Comparison of ENCODE assay signal across 1 cellular context in the genomic region with DNA sequence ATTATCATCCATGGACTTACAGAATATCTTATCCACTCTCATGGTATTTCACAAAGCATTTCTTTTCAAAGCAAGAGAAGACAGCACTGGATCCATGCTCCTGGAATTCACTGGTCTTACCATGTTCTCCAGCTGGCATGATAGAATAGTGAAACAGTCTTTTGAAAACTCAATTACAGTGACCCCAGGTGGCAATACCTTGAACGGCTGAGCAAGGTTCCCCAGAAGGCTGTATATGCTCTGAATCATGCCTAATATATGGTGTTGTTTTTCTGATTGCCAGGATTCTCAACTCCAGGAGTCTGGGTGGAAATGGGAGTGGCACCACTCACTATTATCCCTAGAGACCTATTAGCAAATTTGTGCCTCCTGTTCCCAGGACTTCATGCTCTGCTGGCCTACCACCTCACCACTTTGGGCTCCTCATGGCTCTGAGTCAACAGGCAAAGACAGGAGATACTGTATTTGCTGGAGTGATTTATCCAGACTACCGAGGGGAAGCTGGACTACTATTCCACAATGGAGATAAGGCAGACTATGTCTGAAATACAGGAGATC.
TF ChIP-seq lines count a peak whose summit lies in the region.

No MANE protein-coding gene starts in this region.

TF ChIP-seq in GM23338, 12 proteins besides CTCF, POLR2A, EP300 and RAD21 (continued from another document):
- TF ChIP-seq, protein P1, sequence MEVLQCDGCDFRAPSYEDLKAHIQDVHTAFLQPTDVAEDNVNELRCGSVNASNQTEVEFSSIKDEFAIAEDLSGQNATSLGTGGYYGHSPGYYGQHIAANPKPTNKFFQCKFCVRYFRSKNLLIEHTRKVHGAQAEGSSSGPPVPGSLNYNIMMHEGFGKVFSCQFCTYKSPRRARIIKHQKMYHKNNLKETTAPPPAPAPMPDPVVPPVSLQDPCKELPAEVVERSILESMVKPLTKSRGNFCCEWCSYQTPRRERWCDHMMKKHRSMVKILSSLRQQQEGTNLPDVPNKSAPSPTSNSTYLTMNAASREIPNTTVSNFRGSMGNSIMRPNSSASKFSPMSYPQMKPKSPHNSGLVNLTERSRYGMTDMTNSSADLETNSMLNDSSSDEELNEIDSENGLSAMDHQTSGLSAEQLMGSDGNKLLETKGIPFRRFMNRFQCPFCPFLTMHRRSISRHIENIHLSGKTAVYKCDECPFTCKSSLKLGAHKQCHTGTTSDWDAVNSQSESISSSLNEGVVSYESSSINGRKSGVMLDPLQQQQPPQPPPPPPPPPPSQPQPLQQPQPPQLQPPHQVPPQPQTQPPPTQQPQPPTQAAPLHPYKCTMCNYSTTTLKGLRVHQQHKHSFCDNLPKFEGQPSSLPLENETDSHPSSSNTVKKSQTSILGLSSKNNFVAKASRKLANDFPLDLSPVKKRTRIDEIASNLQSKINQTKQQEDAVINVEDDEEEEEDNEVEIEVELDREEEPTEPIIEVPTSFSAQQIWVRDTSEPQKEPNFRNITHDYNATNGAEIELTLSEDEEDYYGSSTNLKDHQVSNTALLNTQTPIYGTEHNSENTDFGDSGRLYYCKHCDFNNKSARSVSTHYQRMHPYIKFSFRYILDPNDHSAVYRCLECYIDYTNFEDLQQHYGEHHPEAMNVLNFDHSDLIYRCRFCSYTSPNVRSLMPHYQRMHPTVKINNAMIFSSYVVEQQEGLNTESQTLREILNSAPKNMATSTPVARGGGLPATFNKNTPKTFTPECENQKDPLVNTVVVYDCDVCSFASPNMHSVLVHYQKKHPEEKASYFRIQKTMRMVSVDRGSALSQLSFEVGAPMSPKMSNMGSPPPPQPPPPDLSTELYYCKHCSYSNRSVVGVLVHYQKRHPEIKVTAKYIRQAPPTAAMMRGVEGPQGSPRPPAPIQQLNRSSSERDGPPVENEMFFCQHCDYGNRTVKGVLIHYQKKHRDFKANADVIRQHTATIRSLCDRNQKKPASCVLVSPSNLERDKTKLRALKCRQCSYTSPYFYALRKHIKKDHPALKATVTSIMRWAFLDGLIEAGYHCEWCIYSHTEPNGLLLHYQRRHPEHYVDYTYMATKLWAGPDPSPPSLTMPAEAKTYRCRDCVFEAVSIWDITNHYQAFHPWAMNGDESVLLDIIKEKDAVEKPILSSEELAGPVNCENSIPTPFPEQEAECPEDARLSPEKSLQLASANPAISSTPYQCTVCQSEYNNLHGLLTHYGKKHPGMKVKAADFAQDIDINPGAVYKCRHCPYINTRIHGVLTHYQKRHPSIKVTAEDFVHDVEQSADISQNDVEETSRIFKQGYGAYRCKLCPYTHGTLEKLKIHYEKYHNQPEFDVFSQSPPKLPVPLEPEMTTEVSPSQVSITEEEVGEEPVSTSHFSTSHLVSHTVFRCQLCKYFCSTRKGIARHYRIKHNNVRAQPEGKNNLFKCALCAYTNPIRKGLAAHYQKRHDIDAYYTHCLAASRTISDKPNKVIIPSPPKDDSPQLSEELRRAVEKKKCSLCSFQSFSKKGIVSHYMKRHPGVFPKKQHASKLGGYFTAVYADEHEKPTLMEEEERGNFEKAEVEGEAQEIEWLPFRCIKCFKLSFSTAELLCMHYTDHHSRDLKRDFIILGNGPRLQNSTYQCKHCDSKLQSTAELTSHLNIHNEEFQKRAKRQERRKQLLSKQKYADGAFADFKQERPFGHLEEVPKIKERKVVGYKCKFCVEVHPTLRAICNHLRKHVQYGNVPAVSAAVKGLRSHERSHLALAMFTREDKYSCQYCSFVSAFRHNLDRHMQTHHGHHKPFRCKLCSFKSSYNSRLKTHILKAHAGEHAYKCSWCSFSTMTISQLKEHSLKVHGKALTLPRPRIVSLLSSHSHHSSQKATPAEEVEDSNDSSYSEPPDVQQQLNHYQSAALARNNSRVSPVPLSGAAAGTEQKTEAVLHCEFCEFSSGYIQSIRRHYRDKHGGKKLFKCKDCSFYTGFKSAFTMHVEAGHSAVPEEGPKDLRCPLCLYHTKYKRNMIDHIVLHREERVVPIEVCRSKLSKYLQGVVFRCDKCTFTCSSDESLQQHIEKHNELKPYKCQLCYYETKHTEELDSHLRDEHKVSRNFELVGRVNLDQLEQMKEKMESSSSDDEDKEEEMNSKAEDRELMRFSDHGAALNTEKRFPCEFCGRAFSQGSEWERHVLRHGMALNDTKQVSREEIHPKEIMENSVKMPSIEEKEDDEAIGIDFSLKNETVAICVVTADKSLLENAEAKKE (CRISPR knock-in tag; IDR thresholded peaks at IDR 0.05): no peak
- TF ChIP-seq POLR2AphosphoS5 (IDR thresholded peaks at IDR 0.05; ENCODE audit: low read depth) (no peak), EZH2 (IDR thresholded peaks at IDR 0.05; ENCODE audit: low read depth, unreplicated experiment) (no peak), EZH2phosphoT487 (IDR thresholded peaks at IDR 0.05; ENCODE audit: unreplicated experiment) (no peak), STAT1 (IDR thresholded peaks at IDR 0.05; ENCODE audit: unreplicated experiment) (no peak), ZNF331 (CRISPR knock-in tag; IDR thresholded peaks at IDR 0.05; ENCODE audit: low read depth) (no peak), CREB1 (CRISPR knock-in tag; IDR thresholded peaks at IDR 0.05; ENCODE audit: low read depth) (no peak), JUNB (IDR thresholded peaks at IDR 0.05; ENCODE audit: unreplicated experiment) (no peak), ZNF114 (CRISPR knock-in tag; IDR thresholded peaks at IDR 0.05) (no peak)
- TF ChIP-seq, protein P2, sequence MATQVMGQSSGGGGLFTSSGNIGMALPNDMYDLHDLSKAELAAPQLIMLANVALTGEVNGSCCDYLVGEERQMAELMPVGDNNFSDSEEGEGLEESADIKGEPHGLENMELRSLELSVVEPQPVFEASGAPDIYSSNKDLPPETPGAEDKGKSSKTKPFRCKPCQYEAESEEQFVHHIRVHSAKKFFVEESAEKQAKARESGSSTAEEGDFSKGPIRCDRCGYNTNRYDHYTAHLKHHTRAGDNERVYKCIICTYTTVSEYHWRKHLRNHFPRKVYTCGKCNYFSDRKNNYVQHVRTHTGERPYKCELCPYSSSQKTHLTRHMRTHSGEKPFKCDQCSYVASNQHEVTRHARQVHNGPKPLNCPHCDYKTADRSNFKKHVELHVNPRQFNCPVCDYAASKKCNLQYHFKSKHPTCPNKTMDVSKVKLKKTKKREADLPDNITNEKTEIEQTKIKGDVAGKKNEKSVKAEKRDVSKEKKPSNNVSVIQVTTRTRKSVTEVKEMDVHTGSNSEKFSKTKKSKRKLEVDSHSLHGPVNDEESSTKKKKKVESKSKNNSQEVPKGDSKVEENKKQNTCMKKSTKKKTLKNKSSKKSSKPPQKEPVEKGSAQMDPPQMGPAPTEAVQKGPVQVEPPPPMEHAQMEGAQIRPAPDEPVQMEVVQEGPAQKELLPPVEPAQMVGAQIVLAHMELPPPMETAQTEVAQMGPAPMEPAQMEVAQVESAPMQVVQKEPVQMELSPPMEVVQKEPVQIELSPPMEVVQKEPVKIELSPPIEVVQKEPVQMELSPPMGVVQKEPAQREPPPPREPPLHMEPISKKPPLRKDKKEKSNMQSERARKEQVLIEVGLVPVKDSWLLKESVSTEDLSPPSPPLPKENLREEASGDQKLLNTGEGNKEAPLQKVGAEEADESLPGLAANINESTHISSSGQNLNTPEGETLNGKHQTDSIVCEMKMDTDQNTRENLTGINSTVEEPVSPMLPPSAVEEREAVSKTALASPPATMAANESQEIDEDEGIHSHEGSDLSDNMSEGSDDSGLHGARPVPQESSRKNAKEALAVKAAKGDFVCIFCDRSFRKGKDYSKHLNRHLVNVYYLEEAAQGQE (IDR thresholded peaks at IDR 0.05; ENCODE audit: unreplicated experiment): no peak
